In the genomic region with DNA sequence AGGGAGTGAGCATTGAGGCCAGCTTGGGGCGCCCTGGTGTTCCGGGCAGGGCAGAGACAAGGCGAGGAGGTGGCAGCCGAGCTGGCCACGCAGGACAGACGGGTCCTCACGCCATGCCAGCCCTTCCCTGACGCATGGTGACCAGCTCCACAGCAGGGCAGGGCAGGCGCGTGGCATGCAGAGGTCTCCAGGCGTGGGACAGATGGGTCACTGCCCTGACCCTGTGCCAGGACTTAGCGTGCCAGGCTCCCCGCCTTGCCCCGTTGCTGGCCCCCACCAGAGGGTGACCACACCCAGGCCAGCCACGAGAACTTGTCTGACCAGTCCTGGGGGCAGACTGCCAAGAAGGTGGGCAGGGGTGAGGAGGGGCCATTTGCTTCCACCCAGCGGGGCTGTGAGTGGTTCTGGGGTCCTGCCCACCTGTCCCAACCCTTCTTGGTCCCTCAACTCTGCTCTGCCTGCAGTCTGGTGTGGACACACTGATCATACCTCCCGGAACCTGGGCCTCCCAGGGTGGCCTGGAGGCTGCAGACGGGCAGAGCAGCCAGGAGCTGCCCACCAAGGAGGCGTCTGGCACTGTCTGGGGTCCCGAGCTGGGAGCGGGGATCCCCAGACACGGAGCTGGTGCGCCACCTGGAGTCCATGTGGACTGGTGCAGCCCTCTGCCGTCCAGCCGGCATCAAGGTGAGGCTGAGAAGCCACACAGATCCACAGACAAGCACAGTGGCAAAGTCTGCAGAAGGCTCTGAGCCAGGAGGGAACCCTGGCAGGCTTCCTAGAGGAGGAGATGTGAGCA, we compare ENCODE assay signal across 1 cellular context.
A peak's percentile ranks its signal among the peaks of the same experiment; 100 is the strongest.
TF ChIP-seq lines count a peak whose summit lies in the region.

A gene (plus strand): TSS at position 446 of the 796 bp plus-strand sequence. CDS start 834 bp downstream, outside the sequence.

TF ChIP-seq in HepG2, 621 proteins besides CTCF, POLR2A, EP300 and RAD21 (continued from another document and continues in another):
- TF ChIP-seq, protein P1, sequence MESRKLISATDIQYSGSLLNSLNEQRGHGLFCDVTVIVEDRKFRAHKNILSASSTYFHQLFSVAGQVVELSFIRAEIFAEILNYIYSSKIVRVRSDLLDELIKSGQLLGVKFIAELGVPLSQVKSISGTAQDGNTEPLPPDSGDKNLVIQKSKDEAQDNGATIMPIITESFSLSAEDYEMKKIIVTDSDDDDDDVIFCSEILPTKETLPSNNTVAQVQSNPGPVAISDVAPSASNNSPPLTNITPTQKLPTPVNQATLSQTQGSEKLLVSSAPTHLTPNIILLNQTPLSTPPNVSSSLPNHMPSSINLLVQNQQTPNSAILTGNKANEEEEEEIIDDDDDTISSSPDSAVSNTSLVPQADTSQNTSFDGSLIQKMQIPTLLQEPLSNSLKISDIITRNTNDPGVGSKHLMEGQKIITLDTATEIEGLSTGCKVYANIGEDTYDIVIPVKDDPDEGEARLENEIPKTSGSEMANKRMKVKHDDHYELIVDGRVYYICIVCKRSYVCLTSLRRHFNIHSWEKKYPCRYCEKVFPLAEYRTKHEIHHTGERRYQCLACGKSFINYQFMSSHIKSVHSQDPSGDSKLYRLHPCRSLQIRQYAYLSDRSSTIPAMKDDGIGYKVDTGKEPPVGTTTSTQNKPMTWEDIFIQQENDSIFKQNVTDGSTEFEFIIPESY (CRISPR knock-in tag; IDR thresholded peaks at IDR 0.05): 0 out of 2 replicates have a peak, but pooled peaks have one; percentile 6
- TF ChIP-seq, protein P2, sequence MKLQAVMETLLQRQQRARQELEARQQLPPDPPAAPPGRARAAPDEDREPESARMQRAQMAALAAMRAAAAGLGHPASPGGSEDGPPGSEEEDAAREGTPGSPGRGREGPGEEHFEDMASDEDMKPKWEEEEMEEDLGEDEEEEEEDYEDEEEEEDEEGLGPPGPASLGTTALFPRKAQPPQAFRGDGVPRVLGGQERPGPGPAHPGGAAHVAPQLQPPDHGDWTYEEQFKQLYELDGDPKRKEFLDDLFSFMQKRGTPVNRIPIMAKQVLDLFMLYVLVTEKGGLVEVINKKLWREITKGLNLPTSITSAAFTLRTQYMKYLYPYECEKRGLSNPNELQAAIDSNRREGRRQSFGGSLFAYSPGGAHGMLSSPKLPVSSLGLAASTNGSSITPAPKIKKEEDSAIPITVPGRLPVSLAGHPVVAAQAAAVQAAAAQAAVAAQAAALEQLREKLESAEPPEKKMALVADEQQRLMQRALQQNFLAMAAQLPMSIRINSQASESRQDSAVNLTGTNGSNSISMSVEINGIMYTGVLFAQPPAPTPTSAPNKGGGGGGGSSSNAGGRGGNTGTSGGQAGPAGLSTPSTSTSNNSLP (IDR thresholded peaks at IDR 0.05; ENCODE audit: low read depth, low read length): no peak
- TF ChIP-seq, protein P3, sequence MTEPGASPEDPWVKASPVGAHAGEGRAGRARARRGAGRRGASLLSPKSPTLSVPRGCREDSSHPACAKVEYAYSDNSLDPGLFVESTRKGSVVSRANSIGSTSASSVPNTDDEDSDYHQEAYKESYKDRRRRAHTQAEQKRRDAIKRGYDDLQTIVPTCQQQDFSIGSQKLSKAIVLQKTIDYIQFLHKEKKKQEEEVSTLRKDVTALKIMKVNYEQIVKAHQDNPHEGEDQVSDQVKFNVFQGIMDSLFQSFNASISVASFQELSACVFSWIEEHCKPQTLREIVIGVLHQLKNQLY (CRISPR knock-in tag; IDR thresholded peaks at IDR 0.05): no peak
- TF ChIP-seq ZNF343 (CRISPR knock-in tag; IDR thresholded peaks at IDR 0.05): no peak
- TF ChIP-seq MEF2D (CRISPR knock-in tag; IDR thresholded peaks at IDR 0.05): 0 out of 2 replicates have a peak, but pooled peaks have one; percentile 28
- TF ChIP-seq ZMYM4 (CRISPR knock-in tag; IDR thresholded peaks at IDR 0.05): 0 out of 2 replicates have a peak, but pooled peaks have one; percentile 24
- TF ChIP-seq ZNF644 (CRISPR knock-in tag; IDR thresholded peaks at IDR 0.05; ENCODE audit: low read depth): no peak
- no peak for TF ChIP-seq ZNF780A (CRISPR knock-in tag; IDR thresholded peaks at IDR 0.05)
- TF ChIP-seq, protein P4, sequence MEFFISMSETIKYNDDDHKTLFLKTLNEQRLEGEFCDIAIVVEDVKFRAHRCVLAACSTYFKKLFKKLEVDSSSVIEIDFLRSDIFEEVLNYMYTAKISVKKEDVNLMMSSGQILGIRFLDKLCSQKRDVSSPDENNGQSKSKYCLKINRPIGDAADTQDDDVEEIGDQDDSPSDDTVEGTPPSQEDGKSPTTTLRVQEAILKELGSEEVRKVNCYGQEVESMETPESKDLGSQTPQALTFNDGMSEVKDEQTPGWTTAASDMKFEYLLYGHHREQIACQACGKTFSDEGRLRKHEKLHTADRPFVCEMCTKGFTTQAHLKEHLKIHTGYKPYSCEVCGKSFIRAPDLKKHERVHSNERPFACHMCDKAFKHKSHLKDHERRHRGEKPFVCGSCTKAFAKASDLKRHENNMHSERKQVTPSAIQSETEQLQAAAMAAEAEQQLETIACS (CRISPR knock-in tag; IDR thresholded peaks at IDR 0.05): no peak
- no peak for TF ChIP-seq HMGA1 (CRISPR knock-in tag; conservative IDR thresholded peaks at IDR 0.05)
- TF ChIP-seq RARG (CRISPR knock-in tag; IDR thresholded peaks at IDR 0.05; ENCODE audit: low read depth): no peak
- TF ChIP-seq, protein P5, sequence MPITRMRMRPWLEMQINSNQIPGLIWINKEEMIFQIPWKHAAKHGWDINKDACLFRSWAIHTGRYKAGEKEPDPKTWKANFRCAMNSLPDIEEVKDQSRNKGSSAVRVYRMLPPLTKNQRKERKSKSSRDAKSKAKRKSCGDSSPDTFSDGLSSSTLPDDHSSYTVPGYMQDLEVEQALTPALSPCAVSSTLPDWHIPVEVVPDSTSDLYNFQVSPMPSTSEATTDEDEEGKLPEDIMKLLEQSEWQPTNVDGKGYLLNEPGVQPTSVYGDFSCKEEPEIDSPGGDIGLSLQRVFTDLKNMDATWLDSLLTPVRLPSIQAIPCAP (CRISPR knock-in tag; IDR thresholded peaks at IDR 0.05; ENCODE audit: low read depth): no peak
- no peak for TF ChIP-seq CREM (IDR thresholded peaks at IDR 0.05)
- TF ChIP-seq CREM (CRISPR knock-in tag; IDR thresholded peaks at IDR 0.05): no peak
- TF ChIP-seq MYC (CRISPR knock-in tag; IDR thresholded peaks at IDR 0.05; ENCODE audit: borderline replicate concordance): 0 out of 2 replicates have a peak, but pooled peaks have one; percentile 31
- TF ChIP-seq ZNF230 (CRISPR knock-in tag; IDR thresholded peaks at IDR 0.05): no peak
- TF ChIP-seq, protein P6, sequence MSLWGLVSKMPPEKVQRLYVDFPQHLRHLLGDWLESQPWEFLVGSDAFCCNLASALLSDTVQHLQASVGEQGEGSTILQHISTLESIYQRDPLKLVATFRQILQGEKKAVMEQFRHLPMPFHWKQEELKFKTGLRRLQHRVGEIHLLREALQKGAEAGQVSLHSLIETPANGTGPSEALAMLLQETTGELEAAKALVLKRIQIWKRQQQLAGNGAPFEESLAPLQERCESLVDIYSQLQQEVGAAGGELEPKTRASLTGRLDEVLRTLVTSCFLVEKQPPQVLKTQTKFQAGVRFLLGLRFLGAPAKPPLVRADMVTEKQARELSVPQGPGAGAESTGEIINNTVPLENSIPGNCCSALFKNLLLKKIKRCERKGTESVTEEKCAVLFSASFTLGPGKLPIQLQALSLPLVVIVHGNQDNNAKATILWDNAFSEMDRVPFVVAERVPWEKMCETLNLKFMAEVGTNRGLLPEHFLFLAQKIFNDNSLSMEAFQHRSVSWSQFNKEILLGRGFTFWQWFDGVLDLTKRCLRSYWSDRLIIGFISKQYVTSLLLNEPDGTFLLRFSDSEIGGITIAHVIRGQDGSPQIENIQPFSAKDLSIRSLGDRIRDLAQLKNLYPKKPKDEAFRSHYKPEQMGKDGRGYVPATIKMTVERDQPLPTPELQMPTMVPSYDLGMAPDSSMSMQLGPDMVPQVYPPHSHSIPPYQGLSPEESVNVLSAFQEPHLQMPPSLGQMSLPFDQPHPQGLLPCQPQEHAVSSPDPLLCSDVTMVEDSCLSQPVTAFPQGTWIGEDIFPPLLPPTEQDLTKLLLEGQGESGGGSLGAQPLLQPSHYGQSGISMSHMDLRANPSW (CRISPR knock-in tag; IDR thresholded peaks at IDR 0.05; ENCODE audit: borderline replicate concordance): no peak
- TF ChIP-seq ATRX (CRISPR knock-in tag; IDR thresholded peaks at IDR 0.05; ENCODE audit: borderline replicate concordance): no peak
- no peak for TF ChIP-seq ZNF766 (CRISPR knock-in tag; IDR thresholded peaks at IDR 0.05; ENCODE audit: borderline replicate concordance)
- TF ChIP-seq ZNF160 (CRISPR knock-in tag; IDR thresholded peaks at IDR 0.05): peak; percentile 58; the same call in 1 of the 2 replicates
- TF ChIP-seq, protein P7, sequence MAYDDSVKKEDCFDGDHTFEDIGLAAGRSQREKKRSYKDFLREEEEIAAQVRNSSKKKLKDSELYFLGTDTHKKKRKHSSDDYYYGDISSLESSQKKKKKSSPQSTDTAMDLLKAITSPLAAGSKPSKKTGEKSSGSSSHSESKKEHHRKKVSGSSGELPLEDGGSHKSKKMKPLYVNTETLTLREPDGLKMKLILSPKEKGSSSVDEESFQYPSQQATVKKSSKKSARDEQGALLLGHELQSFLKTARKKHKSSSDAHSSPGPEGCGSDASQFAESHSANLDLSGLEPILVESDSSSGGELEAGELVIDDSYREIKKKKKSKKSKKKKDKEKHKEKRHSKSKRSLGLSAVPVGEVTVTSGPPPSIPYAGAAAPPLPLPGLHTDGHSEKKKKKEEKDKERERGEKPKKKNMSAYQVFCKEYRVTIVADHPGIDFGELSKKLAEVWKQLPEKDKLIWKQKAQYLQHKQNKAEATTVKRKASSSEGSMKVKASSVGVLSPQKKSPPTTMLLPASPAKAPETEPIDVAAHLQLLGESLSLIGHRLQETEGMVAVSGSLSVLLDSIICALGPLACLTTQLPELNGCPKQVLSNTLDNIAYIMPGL (CRISPR knock-in tag; IDR thresholded peaks at IDR 0.05; ENCODE audit: borderline replicate concordance in 1 of 2, low read depth in 1 of 2): peak; percentile 49 to 63; a peak in 2 of 4 replicates
- TF ChIP-seq ZNF383 (CRISPR knock-in tag; IDR thresholded peaks at IDR 0.05; ENCODE audit: borderline replicate concordance): no peak
- TF ChIP-seq, protein P8, sequence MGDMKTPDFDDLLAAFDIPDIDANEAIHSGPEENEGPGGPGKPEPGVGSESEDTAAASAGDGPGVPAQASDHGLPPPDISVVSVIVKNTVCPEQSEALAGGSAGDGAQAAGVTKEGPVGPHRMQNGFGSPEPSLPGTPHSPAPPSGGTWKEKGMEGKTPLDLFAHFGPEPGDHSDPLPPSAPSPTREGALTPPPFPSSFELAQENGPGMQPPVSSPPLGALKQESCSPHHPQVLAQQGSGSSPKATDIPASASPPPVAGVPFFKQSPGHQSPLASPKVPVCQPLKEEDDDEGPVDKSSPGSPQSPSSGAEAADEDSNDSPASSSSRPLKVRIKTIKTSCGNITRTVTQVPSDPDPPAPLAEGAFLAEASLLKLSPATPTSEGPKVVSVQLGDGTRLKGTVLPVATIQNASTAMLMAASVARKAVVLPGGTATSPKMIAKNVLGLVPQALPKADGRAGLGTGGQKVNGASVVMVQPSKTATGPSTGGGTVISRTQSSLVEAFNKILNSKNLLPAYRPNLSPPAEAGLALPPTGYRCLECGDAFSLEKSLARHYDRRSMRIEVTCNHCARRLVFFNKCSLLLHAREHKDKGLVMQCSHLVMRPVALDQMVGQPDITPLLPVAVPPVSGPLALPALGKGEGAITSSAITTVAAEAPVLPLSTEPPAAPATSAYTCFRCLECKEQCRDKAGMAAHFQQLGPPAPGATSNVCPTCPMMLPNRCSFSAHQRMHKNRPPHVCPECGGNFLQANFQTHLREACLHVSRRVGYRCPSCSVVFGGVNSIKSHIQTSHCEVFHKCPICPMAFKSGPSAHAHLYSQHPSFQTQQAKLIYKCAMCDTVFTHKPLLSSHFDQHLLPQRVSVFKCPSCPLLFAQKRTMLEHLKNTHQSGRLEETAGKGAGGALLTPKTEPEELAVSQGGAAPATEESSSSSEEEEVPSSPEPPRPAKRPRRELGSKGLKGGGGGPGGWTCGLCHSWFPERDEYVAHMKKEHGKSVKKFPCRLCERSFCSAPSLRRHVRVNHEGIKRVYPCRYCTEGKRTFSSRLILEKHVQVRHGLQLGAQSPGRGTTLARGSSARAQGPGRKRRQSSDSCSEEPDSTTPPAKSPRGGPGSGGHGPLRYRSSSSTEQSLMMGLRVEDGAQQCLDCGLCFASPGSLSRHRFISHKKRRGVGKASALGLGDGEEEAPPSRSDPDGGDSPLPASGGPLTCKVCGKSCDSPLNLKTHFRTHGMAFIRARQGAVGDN (CRISPR knock-in tag; IDR thresholded peaks at IDR 0.05): peak; percentile 40; the same call in 1 of the 2 replicates
- TF ChIP-seq STAG1 (CRISPR knock-in tag; IDR thresholded peaks at IDR 0.05): peak; percentile 98
- no peak for TF ChIP-seq ZNF570 (CRISPR knock-in tag; IDR thresholded peaks at IDR 0.05; ENCODE audit: borderline replicate concordance)
- TF ChIP-seq, protein P9, sequence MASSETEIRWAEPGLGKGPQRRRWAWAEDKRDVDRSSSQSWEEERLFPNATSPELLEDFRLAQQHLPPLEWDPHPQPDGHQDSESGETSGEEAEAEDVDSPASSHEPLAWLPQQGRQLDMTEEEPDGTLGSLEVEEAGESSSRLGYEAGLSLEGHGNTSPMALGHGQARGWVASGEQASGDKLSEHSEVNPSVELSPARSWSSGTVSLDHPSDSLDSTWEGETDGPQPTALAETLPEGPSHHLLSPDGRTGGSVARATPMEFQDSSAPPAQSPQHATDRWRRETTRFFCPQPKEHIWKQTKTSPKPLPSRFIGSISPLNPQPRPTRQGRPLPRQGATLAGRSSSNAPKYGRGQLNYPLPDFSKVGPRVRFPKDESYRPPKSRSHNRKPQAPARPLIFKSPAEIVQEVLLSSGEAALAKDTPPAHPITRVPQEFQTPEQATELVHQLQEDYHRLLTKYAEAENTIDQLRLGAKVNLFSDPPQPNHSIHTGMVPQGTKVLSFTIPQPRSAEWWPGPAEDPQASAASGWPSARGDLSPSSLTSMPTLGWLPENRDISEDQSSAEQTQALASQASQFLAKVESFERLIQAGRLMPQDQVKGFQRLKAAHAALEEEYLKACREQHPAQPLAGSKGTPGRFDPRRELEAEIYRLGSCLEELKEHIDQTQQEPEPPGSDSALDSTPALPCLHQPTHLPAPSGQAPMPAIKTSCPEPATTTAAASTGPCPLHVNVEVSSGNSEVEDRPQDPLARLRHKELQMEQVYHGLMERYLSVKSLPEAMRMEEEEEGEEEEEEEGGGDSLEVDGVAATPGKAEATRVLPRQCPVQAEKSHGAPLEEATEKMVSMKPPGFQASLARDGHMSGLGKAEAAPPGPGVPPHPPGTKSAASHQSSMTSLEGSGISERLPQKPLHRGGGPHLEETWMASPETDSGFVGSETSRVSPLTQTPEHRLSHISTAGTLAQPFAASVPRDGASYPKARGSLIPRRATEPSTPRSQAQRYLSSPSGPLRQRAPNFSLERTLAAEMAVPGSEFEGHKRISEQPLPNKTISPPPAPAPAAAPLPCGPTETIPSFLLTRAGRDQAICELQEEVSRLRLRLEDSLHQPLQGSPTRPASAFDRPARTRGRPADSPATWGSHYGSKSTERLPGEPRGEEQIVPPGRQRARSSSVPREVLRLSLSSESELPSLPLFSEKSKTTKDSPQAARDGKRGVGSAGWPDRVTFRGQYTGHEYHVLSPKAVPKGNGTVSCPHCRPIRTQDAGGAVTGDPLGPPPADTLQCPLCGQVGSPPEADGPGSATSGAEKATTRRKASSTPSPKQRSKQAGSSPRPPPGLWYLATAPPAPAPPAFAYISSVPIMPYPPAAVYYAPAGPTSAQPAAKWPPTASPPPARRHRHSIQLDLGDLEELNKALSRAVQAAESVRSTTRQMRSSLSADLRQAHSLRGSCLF (CRISPR knock-in tag; IDR thresholded peaks at IDR 0.05; ENCODE audit: borderline replicate concordance): no peak
- no peak for TF ChIP-seq ZFP62 (CRISPR knock-in tag; IDR thresholded peaks at IDR 0.05)
- no peak for TF ChIP-seq TOE1 (CRISPR knock-in tag; IDR thresholded peaks at IDR 0.05)
